Comparison of ENCODE assay signal across 17 cellular contexts in genomic region chr9:109478204-109478563, GRCh38. TPM values are rescaled to one million over a fixed set of nuclear protein-coding genes. Genes with fewer than 3 reads are reported as not detected.
DNase-seq lines count a peak whose midpoint lies in the region; ATAC-seq and TF ChIP-seq lines count a peak whose summit lies in the region.
"Had no signal": no experiment of that assay in that cellular context is flagged by ENCODE, and none has a peak within 500 bp of the region (broad histone marks: within the 10 kb centered on the region; RNA-seq: fewer than 3 reads in every experiment).

No MANE protein-coding gene starts in this region.

- no peak for TF ChIP-seq POLR2A in gastroesophageal sphincter (IDR thresholded peaks at IDR 0.05)

- ATAC-seq in left lung (no peak), gastroesophageal sphincter (no peak)
- ATAC-seq in stimulated activated effector memory CD8-positive, alpha-beta T cell treated with anti-CD3 and anti-CD28 coated beads, Interleukin-12 subunit alpha, Interleukin-12 subunit beta, amount 100 ng/mL, for 72 hours, result no peak
- ATAC-seq: activated CD4-positive, CD25-positive, alpha-beta regulatory T cell treated with anti-CD3 and anti-CD28 coated beads, Interleukin-2, amount 50 U/mL, for 24 hours; naive thymus-derived CD4-positive, alpha-beta T cell had no signal

- H3K36me3 ChIP-seq in BLaER1, result no peaks in the 10 kb centered on the region
- no peaks in the 10 kb centered on the region for H3K36me3 ChIP-seq in left lung
- no peaks in the 10 kb centered on the region for H3K36me3 ChIP-seq in gastroesophageal sphincter

- peaks cover 16% of the 10 kb centered on the region for H3K27me3 Mint-ChIP-seq in activated T-helper 1 cell treated with anti-CD3 and anti-CD28 coated beads, Interleukin-12 subunit alpha, Interleukin-12 subunit beta, Interleukin-2, Interleukin-4 antibody, amounts not matched to agents 30 ng/mL and 10 ng/mL and 1 ng/mL, durations not matched to agents 14 hours and 24 hours and 36 hours (ENCODE audit: insufficient read depth)

- H3K36me3 Mint-ChIP-seq in activated T-helper 1 cell treated with anti-CD3 and anti-CD28 coated beads, Interleukin-12 subunit alpha, Interleukin-12 subunit beta, Interleukin-2, Interleukin-4 antibody, amounts not matched to agents 30 ng/mL and 10 ng/mL and 1 ng/mL, durations not matched to agents 14 hours and 24 hours and 36 hours (ENCODE audit: low read depth), result peaks cover 3% of the 10 kb centered on the region
- no peaks in the 10 kb centered on the region for H3K36me3 Mint-ChIP-seq in stimulated activated effector memory CD8-positive, alpha-beta T cell treated with anti-CD3 and anti-CD28 coated beads, Interleukin-12 subunit alpha, Interleukin-12 subunit beta, amount 100 ng/mL, for 72 hours
- H3K36me3 Mint-ChIP-seq: naive thymus-derived CD4-positive, alpha-beta T cell had no signal

- DNase-seq in activated T-helper 1 cell treated with anti-CD3 and anti-CD28 coated beads, Interleukin-12 subunit alpha, Interleukin-12 subunit beta, Interleukin-2, Interleukin-4 antibody, amounts not matched to agents 30 ng/mL and 10 ng/mL and 1 ng/mL, durations not matched to agents 14 hours and 24 hours and 36 hours (ENCODE audit: low spot score), result no peak
- DNase-seq in left lung (no peak), renal cortical epithelial cell (ENCODE audit: low read depth) (peak; percentile 68), DMS153 (lab: John Stamatoyannopoulos, UW) (no peak), NCI-H345 (lab: John Stamatoyannopoulos, UW) (no peak)
- no peak for DNase-seq in stimulated activated effector memory CD8-positive, alpha-beta T cell treated with anti-CD3 and anti-CD28 coated beads, Interleukin-12 subunit alpha, Interleukin-12 subunit beta, amount 100 ng/mL, for 72 hours (ENCODE audit: low spot score in 2 of 2)
- DNase-seq: CD4-positive, alpha-beta T cell; DMS79; KBM-7; naive thymus-derived CD4-positive, alpha-beta T cell; NCI-H446; stimulated activated CD4-positive, alpha-beta T cell treated with anti-CD3 and anti-CD28 coated beads, Interleukin-4, amount 100 ng/mL, for 24 hours; T1000 had no signal

- no peak overlapping the region for H3K4me3 ChIP-seq in BLaER1
- no peak overlapping the region for H3K4me3 ChIP-seq in left lung
- H3K4me3 ChIP-seq in gastroesophageal sphincter, result no peak overlapping the region
- H3K4me3 ChIP-seq: SK-N-MC had no signal

- no peak overlapping the region for H3K27ac ChIP-seq in BLaER1
- H3K27ac ChIP-seq in left lung, result peak overlapping the region; percentile 69 to 76
- H3K27ac ChIP-seq in gastroesophageal sphincter, result no peak overlapping the region
- H3K27ac ChIP-seq: SK-N-MC had no signal

- no peak overlapping the region for H3K9ac ChIP-seq in BLaER1

- intact Hi-C loops in activated T-helper 1 cell treated with anti-CD3 and anti-CD28 coated beads, Interleukin-12 subunit alpha, Interleukin-12 subunit beta, Interleukin-2, Interleukin-4 antibody, amounts not matched to agents 30 ng/mL and 10 ng/mL and 1 ng/mL, durations not matched to agents 14 hours and 24 hours and 36 hours (cut with micrococcal nuclease), result no loop called here
- intact Hi-C loops in left lung (cut with DNase I), result no loop called here

- H3K27ac Mint-ChIP-seq in activated T-helper 1 cell treated with anti-CD3 and anti-CD28 coated beads, Interleukin-12 subunit alpha, Interleukin-12 subunit beta, Interleukin-2, Interleukin-4 antibody, amounts not matched to agents 30 ng/mL and 10 ng/mL and 1 ng/mL, durations not matched to agents 14 hours and 24 hours and 36 hours, result peak overlapping the region; percentile 63
- H3K27ac Mint-ChIP-seq in stimulated activated effector memory CD8-positive, alpha-beta T cell treated with anti-CD3 and anti-CD28 coated beads, Interleukin-12 subunit alpha, Interleukin-12 subunit beta, amount 100 ng/mL, for 72 hours, result no peak overlapping the region
- H3K27ac Mint-ChIP-seq: CD4-positive, alpha-beta T cell; naive thymus-derived CD4-positive, alpha-beta T cell had no signal

- H3K9me3 ChIP-seq in BLaER1, result no peaks in the 10 kb centered on the region
- H3K9me3 ChIP-seq in left lung, result no peaks in the 10 kb centered on the region
- no peaks in the 10 kb centered on the region for H3K9me3 ChIP-seq in gastroesophageal sphincter

- peaks cover 16% of the 10 kb centered on the region for H3K4me1 ChIP-seq in BLaER1
- H3K4me1 ChIP-seq in left lung, result peaks cover 0 to 6% of the 10 kb centered on the region in 2 donors
- H3K4me1 ChIP-seq in gastroesophageal sphincter, result peaks cover 0 to 19% (median 0%) of the 10 kb centered on the region in 3 donors

- peaks cover 49% of the 10 kb centered on the region for H3K4me1 Mint-ChIP-seq in activated T-helper 1 cell treated with anti-CD3 and anti-CD28 coated beads, Interleukin-12 subunit alpha, Interleukin-12 subunit beta, Interleukin-2, Interleukin-4 antibody, amounts not matched to agents 30 ng/mL and 10 ng/mL and 1 ng/mL, durations not matched to agents 14 hours and 24 hours and 36 hours (ENCODE audit: low read depth)
- H3K4me1 Mint-ChIP-seq in stimulated activated effector memory CD8-positive, alpha-beta T cell treated with anti-CD3 and anti-CD28 coated beads, Interleukin-12 subunit alpha, Interleukin-12 subunit beta, amount 100 ng/mL, for 72 hours, result peaks cover 6% of the 10 kb centered on the region

- no peak for TF ChIP-seq EP300 in gastroesophageal sphincter (IDR thresholded peaks at IDR 0.05)

- peak overlapping the region; percentile 5; the same call in 1 of the 2 replicates for H3K4me2 ChIP-seq in BLaER1

- TF ChIP-seq CTCF in left lung (IDR thresholded peaks at IDR 0.05), result no peak
- TF ChIP-seq CTCF in gastroesophageal sphincter (IDR thresholded peaks at IDR 0.05), result no peak

- H3K27me3 ChIP-seq in BLaER1 (no peaks in the 10 kb centered on the region), left lung (peaks cover 0 to 39% of the 10 kb centered on the region in 2 donors), gastroesophageal sphincter (no peaks in the 10 kb centered on the region)

- 85 to 100% methylated on average over 2 to 5 of the region's 5 CpGs for WGBS in gastroesophageal sphincter (ENCODE audit: low coverage in 1 of 2), 2 donors

- no peaks in the 10 kb centered on the region for H3K9me3 Mint-ChIP-seq in activated T-helper 1 cell treated with anti-CD3 and anti-CD28 coated beads, Interleukin-12 subunit alpha, Interleukin-12 subunit beta, Interleukin-2, Interleukin-4 antibody, amounts not matched to agents 30 ng/mL and 10 ng/mL and 1 ng/mL, durations not matched to agents 14 hours and 24 hours and 36 hours
- no peaks in the 10 kb centered on the region for H3K9me3 Mint-ChIP-seq in stimulated activated effector memory CD8-positive, alpha-beta T cell treated with anti-CD3 and anti-CD28 coated beads, Interleukin-12 subunit alpha, Interleukin-12 subunit beta, amount 100 ng/mL, for 72 hours
- H3K9me3 Mint-ChIP-seq: CD4-positive, alpha-beta T cell; naive thymus-derived CD4-positive, alpha-beta T cell had no signal

- H3K4me3 Mint-ChIP-seq in activated T-helper 1 cell treated with anti-CD3 and anti-CD28 coated beads, Interleukin-12 subunit alpha, Interleukin-12 subunit beta, Interleukin-2, Interleukin-4 antibody, amounts not matched to agents 30 ng/mL and 10 ng/mL and 1 ng/mL, durations not matched to agents 14 hours and 24 hours and 36 hours, result no peak overlapping the region
- no peak overlapping the region for H3K4me3 Mint-ChIP-seq in stimulated activated effector memory CD8-positive, alpha-beta T cell treated with anti-CD3 and anti-CD28 coated beads, Interleukin-12 subunit alpha, Interleukin-12 subunit beta, amount 100 ng/mL, for 72 hours
- H3K4me3 Mint-ChIP-seq: CD4-positive, alpha-beta T cell; naive thymus-derived CD4-positive, alpha-beta T cell had no signal

- H4K20me1 ChIP-seq in BLaER1, result no peaks in the 10 kb centered on the region

RNA-seq across cellular contexts. Expression of gene PTPN3, which starts 19.9 kb away (rescaled TPM):
- total RNA-seq in activated T-helper 1 cell treated with anti-CD3 and anti-CD28 coated beads, Interleukin-12 subunit alpha, Interleukin-12 subunit beta, Interleukin-2, Interleukin-4 antibody, amounts not matched to agents 30 ng/mL and 10 ng/mL and 1 ng/mL, durations not matched to agents 14 hours and 24 hours and 36 hours, result 6.6 TPM in 2 replicates
- total RNA-seq in left lung (10 to 100 TPM; 15.1 to 15.9 TPM), renal cortical epithelial cell (18.8 and 43.5 TPM in 2 replicates), gastroesophageal sphincter (1 to 10 TPM; 1.2 to 3.4 (median 1.6) TPM)
- total RNA-seq: CD4-positive, alpha-beta T cell had no signal

Comparison
In these comparisons a context has a peak if more than half of its experiments do, and no peak if none do; other contexts are left out.
1. H3K27ac ChIP-seq: peak in left lung (2 of 2); none in BLaER1 (single experiment) and gastroesophageal sphincter (0 of 4).